Comparison of ENCODE assay signal across 26 cellular contexts in the genomic region with DNA sequence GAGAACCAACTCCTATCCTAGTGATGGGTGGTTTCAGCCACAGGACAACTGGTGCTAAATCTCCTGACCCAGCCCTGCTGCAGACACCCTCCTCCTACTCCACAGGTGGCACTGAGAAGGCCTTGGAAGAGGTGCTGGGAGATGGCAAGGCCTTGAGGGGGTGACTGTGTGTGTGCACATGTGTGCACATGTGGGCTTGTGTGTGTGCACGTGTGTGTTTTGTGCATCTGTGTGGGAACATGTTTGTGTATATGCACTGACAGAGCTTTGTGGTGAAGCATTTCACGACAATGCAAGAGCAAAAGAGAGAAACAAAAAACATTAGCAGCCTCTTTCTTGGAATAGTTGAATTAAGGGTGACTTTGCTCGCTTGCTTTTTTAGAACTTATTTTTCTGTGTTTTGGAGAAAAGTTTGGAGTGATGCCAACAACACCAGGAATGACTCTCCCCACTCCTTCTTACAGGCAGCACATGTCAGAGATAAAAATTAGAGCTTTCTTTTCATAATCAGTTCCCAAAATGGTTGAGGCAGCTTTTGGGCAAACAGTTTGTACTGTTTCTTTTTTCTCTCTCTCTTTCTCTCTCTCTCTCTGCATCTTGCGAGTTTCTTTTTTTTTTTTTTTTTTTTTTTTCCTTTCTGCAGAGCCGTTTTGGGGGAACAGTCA.
A peak's percentile ranks its signal among the peaks of the same experiment; 100 is the strongest.
DNase-seq lines count a peak whose midpoint lies in the region; ATAC-seq and TF ChIP-seq lines count a peak whose summit lies in the region.
"Had no signal": no experiment of that assay in that cellular context is flagged by ENCODE, and none has a peak within 500 bp of the region (broad histone marks: within the 10 kb centered on the region; RNA-seq: fewer than 3 reads in every experiment).

No MANE protein-coding gene starts in this region.

- no peak for ATAC-seq in HG03378 (IDR thresholded peaks at IDR 0.05; ENCODE audit: unreplicated experiment)
- ATAC-seq: Panc1 had no signal

- no peak overlapping the region for H4K91ac ChIP-seq in trophoblast cell (ENCODE audit: low read depth, low read length)

- H4K12ac ChIP-seq in trophoblast cell (ENCODE audit: low read depth, low read length): no peak overlapping the region

- H3K18ac ChIP-seq in trophoblast cell (ENCODE audit: low read length): no peak overlapping the region

- H3K79me1 ChIP-seq in trophoblast cell (ENCODE audit: low read length): no peaks in the 10 kb centered on the region

- H3K4ac ChIP-seq in trophoblast cell (ENCODE audit: low read depth, low read length): no peak overlapping the region

- no peak overlapping the region for H3K4me3 ChIP-seq in fibroblast of mammary gland (ENCODE audit: control insufficient read depth, low read depth, low read length)
- H3K4me3 ChIP-seq in trophoblast cell (ENCODE audit: low read depth, low read length): peak overlapping the region; percentile 10
- H3K4me3 ChIP-seq in ascending aorta: no peak overlapping the region
- H3K4me3 ChIP-seq: A549, GM23248, HAP-1, MG63 had no signal

- in situ Hi-C loops in G401 (cut with HindIII; ENCODE audit: low sequenced_read_pairs): no loop called here

- WGBS in trophoblast cell (ENCODE audit: extremely low coverage, insufficient coverage, insufficient read length): no CpG with 5 or more reads among the region's 5 CpGs

- H3K9me3 ChIP-seq in trophoblast cell (ENCODE audit: insufficient read depth, low read depth, low read length): no peaks in the 10 kb centered on the region
- no peaks in the 10 kb centered on the region for H3K9me3 ChIP-seq in ascending aorta
- H3K9me3 ChIP-seq: A549, HAP-1, MG63 had no signal

- H3K14ac ChIP-seq in trophoblast cell (ENCODE audit: low read length): no peak overlapping the region

- DNase-seq in astrocyte of the hippocampus (ENCODE audit: low read depth, low spot score): peak; percentile 3
- DNase-seq in fibroblast of mammary gland (ENCODE audit: low read depth): peak; percentile 3
- DNase-seq in myocyte (ENCODE audit: low read depth): peak; percentile 12
- DNase-seq in trophoblast cell: no peak
- no peak for DNase-seq in ascending aorta (ENCODE audit: low spot score in 2 of 2)
- no peak for DNase-seq in G401 (ENCODE audit: low spot score)
- DNase-seq in RWPE1 (ENCODE audit: low spot score): no peak
- DNase-seq: AML-193; C1 segment of cervical spinal cord; CD4-positive, alpha-beta memory T cell; COR-L47; DMS53; GM23248; HFFc6; IMR-90; KG1; MG63; NCI-H2029; NCI-H446 treated with DMSO at 0.1 percent for 48 hours; NCI-H526; NCI-H82; SHP77 treated with DMSO at 0.1 percent for 48 hours had no signal

- no peak overlapping the region for H4K8ac ChIP-seq in trophoblast cell (ENCODE audit: low read depth, low read length)

- no peaks in the 10 kb centered on the region for H3K27me3 ChIP-seq in trophoblast cell (ENCODE audit: insufficient read depth, low read length)
- H3K27me3 ChIP-seq in ascending aorta: no peaks in the 10 kb centered on the region
- H3K27me3 ChIP-seq: MG63 had no signal

- intact Hi-C loops in ascending aorta (cut with DNase I): no loop called here

- H3K36me3 ChIP-seq in trophoblast cell (ENCODE audit: control insufficient read depth in 1 of 2, insufficient read depth in 2 of 2, low read length in 2 of 2) (no peaks in the 10 kb centered on the region), ascending aorta (no peaks in the 10 kb centered on the region)
- H3K36me3 ChIP-seq: HAP-1, MG63 had no signal

- H3K27ac ChIP-seq in trophoblast cell (ENCODE audit: low read depth, low read length) (no peak overlapping the region), ascending aorta (no peak overlapping the region), RWPE1 (no peak overlapping the region)
- H3K27ac ChIP-seq: A549, GM23248 had no signal

- CTCF ChIA-PET in RWPE1 (lab: Yijun Ruan, JAX): no interaction called here

- H3K9ac ChIP-seq in trophoblast cell (ENCODE audit: low read length): peak overlapping the region; percentile 11
- H3K9ac ChIP-seq: GM23248 had no signal

- no peak overlapping the region for H2BK5ac ChIP-seq in trophoblast cell (ENCODE audit: low read depth, low read length, poor library complexity)

- TF ChIP-seq CTCF in fibroblast of mammary gland (conservative IDR thresholded peaks at IDR 0.05; ENCODE audit: control insufficient read depth, insufficient read depth, low read depth, low read length) (no peak), ascending aorta (IDR thresholded peaks at IDR 0.05) (no peak), RWPE1 (conservative IDR thresholded peaks at IDR 0.05; ENCODE audit: low read depth) (no peak)

- peak overlapping the region; percentile 24 for H3K23ac ChIP-seq in trophoblast cell (ENCODE audit: low read length)

- no peak overlapping the region for H3K4me2 ChIP-seq in trophoblast cell (ENCODE audit: low read length)
- H3K4me2 ChIP-seq: A549 had no signal

- H3K4me1 ChIP-seq in trophoblast cell (ENCODE audit: control insufficient read depth in 1 of 2, insufficient read depth in 2 of 2, low read length in 2 of 2) (no peaks in the 10 kb centered on the region), ascending aorta (no peaks in the 10 kb centered on the region)
- H3K4me1 ChIP-seq: HAP-1 had no signal

- no peak overlapping the region for H2AFZ ChIP-seq in trophoblast cell (ENCODE audit: insufficient read depth, low read length, poor library complexity)
- H2AFZ ChIP-seq: GM23248 had no signal

- H3K79me2 ChIP-seq in trophoblast cell (ENCODE audit: control insufficient read depth, insufficient read depth, low read length, poor library complexity): no peaks in the 10 kb centered on the region

- POLR2A ChIA-PET in RWPE1 (lab: Yijun Ruan, JAX; ENCODE audit: low non-redundant PET): no interaction called here

- H2AK5ac ChIP-seq in trophoblast cell (ENCODE audit: low read length): no peak overlapping the region

- H2BK12ac ChIP-seq in trophoblast cell (ENCODE audit: low read length): no peak overlapping the region

- H2BK120ac ChIP-seq in trophoblast cell (ENCODE audit: insufficient read depth, low read length, poor library complexity): no peak overlapping the region

Comparison
In these comparisons a context has a peak if more than half of its experiments do, and no peak if none do; other contexts are left out.
1. DNase-seq: peak in astrocyte of the hippocampus (single experiment), fibroblast of mammary gland (single experiment) and myocyte (single experiment); none in trophoblast cell (0 of 2), ascending aorta (0 of 2), G401 (single experiment) and RWPE1 (single experiment).